Comparison of ENCODE assay signal across 8 cellular contexts in genomic region chr11:35391922-35392813, GRCh38. TPM values are rescaled to one million over a fixed set of nuclear protein-coding genes. Genes with fewer than 3 reads are reported as not detected.
DNase-seq lines count a peak whose midpoint lies in the region; ATAC-seq, FAIRE-seq and TF ChIP-seq lines count a peak whose summit lies in the region.

No MANE protein-coding gene starts in this region.

- no peaks in the 10 kb centered on the region for H3K36me3 Mint-ChIP-seq in IgD-negative memory B cell
- no peaks in the 10 kb centered on the region for H3K36me3 Mint-ChIP-seq in activated T-helper 17 cell treated with anti-CD3 and anti-CD28 coated beads, Interleukin-2, amount 50 U/mL, for 72 hours (ENCODE audit: low read depth)

- peak; percentile 85 for TF ChIP-seq CTCF in fibroblast of pulmonary artery (IDR thresholded peaks at IDR 0.05; ENCODE audit: low read length, missing control alignments)
- TF ChIP-seq CTCF in neural cell (IDR thresholded peaks at IDR 0.05; ENCODE audit: poor library complexity, severe bottlenecking), result peak; percentile 90

- H3K9me3 Mint-ChIP-seq in IgD-negative memory B cell, result no peaks in the 10 kb centered on the region
- no peaks in the 10 kb centered on the region for H3K9me3 Mint-ChIP-seq in activated T-helper 17 cell treated with anti-CD3 and anti-CD28 coated beads, Interleukin-2, amount 50 U/mL, for 72 hours

- no peak overlapping the region for H2AFZ ChIP-seq in neural cell (ENCODE audit: low read depth, low read length)

- peak; percentile 93 for TF ChIP-seq RAD21 in neural cell (conservative IDR thresholded peaks at IDR 0.05)

- no peaks in the 10 kb centered on the region for H3K9me3 ChIP-seq in neural cell (ENCODE audit: low read length)

- no peaks in the 10 kb centered on the region for H4K20me1 ChIP-seq in neural cell (ENCODE audit: insufficient read depth)

- H3K27ac ChIP-seq in neural cell (ENCODE audit: low read length), result peak overlapping the region; percentile 75

- no peaks in the 10 kb centered on the region for H3K79me2 ChIP-seq in neural cell (replicated peaks; ENCODE audit: insufficient read depth, low read length)

- H3K9me2 ChIP-seq in neural cell (ENCODE audit: insufficient read depth, low read length), result no peaks in the 10 kb centered on the region

- peak overlapping the region; percentile 49 for H3K9ac ChIP-seq in neural cell (ENCODE audit: low read length)

- no peaks in the 10 kb centered on the region for H3K27me3 ChIP-seq in neural cell (ENCODE audit: insufficient read depth, low read depth, low read length)

- FAIRE-seq in RCC 7860 (lab: Jason Lieb, UNC), result no peak

- peaks cover 3% of the 10 kb centered on the region for H3K27me3 Mint-ChIP-seq in IgD-negative memory B cell
- peaks cover 4% of the 10 kb centered on the region for H3K27me3 Mint-ChIP-seq in activated T-helper 17 cell treated with anti-CD3 and anti-CD28 coated beads, Interleukin-2, amount 50 U/mL, for 72 hours

- no peaks in the 10 kb centered on the region for H3K36me3 ChIP-seq in neural cell (ENCODE audit: insufficient read depth, low read length)

- H3K4me3 ChIP-seq in fibroblast of pulmonary artery (replicated peaks; ENCODE audit: low read depth, low read length) (no peak overlapping the region), neural cell (ENCODE audit: low read length) (peak overlapping the region; percentile 53)

- peak; percentile 48 for ATAC-seq in GM18868 (IDR thresholded peaks at IDR 0.05; ENCODE audit: unreplicated experiment)
- ATAC-seq in activated T-helper 17 cell treated with anti-CD3 and anti-CD28 coated beads, Interleukin-2, amount 50 U/mL, for 72 hours (replicated peaks), result peak; percentile 56

- peaks cover 14 to 19% (median 18%) of the 10 kb centered on the region in 3 donors for H3K4me1 Mint-ChIP-seq in IgD-negative memory B cell
- peaks cover 22% of the 10 kb centered on the region for H3K4me1 Mint-ChIP-seq in activated T-helper 17 cell treated with anti-CD3 and anti-CD28 coated beads, Interleukin-2, amount 50 U/mL, for 72 hours

- H3K27ac Mint-ChIP-seq in IgD-negative memory B cell, result peak overlapping the region in 1 of 3 donors; percentile 57
- peak overlapping the region; percentile 51 for H3K27ac Mint-ChIP-seq in activated T-helper 17 cell treated with anti-CD3 and anti-CD28 coated beads, Interleukin-2, amount 50 U/mL, for 72 hours

- H3K4me2 ChIP-seq in neural cell (ENCODE audit: low read length), result peak overlapping the region; percentile 7

- DNase-seq in AG08395 (ENCODE audit: low spot score), result peak; percentile 88
- DNase-seq in RCC 7860 (ENCODE audit: low spot score), result peak; percentile 44
- peak; percentile 82 for DNase-seq in fibroblast of pulmonary artery (ENCODE audit: low read depth)
- peak; percentile 78 for DNase-seq in stimulated activated naive CD4-positive, alpha-beta T cell treated with Interleukin-2 at 50 U/mL for 16 hours (lab: John Stamatoyannopoulos, UW)

- peak overlapping the region; percentile 35 to 89 (median 74) for H3K4me3 Mint-ChIP-seq in IgD-negative memory B cell
- H3K4me3 Mint-ChIP-seq in activated T-helper 17 cell treated with anti-CD3 and anti-CD28 coated beads, Interleukin-2, amount 50 U/mL, for 72 hours, result peak overlapping the region; percentile 68

- TF ChIP-seq EP300 in neural cell (conservative IDR thresholded peaks at IDR 0.05; ENCODE audit: poor library complexity, severe bottlenecking), result no peak

- no peaks in the 10 kb centered on the region for H3F3A ChIP-seq in neural cell (ENCODE audit: insufficient read depth, low read length, poor library complexity, severe bottlenecking)

TF ChIP-seq in neural cell, 6 proteins besides CTCF, POLR2A, EP300 and RAD21:
- no peak for TF ChIP-seq TAF1 (IDR thresholded peaks at IDR 0.05; ENCODE audit: low read depth)
- peak; percentile 92 for TF ChIP-seq SMC3 (conservative IDR thresholded peaks at IDR 0.05; ENCODE audit: poor library complexity)

RNA-seq across cellular contexts. Expression of gene SLC1A2, which starts 27.2 kb away (rescaled TPM):
- polyA plus RNA-seq in IgD-negative memory B cell, result not detected
- total RNA-seq in activated T-helper 17 cell treated with anti-CD3 and anti-CD28 coated beads, Interleukin-2, amount 50 U/mL, for 72 hours, result not detected
- 130 and 134 TPM in 2 replicates for polyA plus RNA-seq in neural cell
- 368 and 413 TPM in 2 replicates for polyA minus RNA-seq in neural cell

Comparison
In these comparisons a context has a peak if more than half of its experiments do, and no peak if none do; other contexts are left out.
1. RNA of gene SLC1A2, which starts 27.2 kb away (polyA plus RNA-seq): 130 to 134 TPM in neural cell; not detected in IgD-negative memory B cell (single experiment); every median in the first group is over 100 times any median in the second.
2. Peak in every context shown above with its lines, with median percentiles within 50 percentile points of each other: DNase-seq.